Comparison of ENCODE assay signal across 2 cellular contexts in genomic region chr1:16606106-16606505, GRCh38.
TF ChIP-seq lines count a peak whose summit lies in the region.

No MANE protein-coding gene starts in this region.

TF ChIP-seq in IMR-90, 13 proteins besides CTCF, POLR2A, EP300 and RAD21:
- TF ChIP-seq ELK1 (IDR thresholded peaks at IDR 0.05; ENCODE audit: borderline replicate concordance, low read depth, low read length) = no peak
- TF ChIP-seq RFX5 (IDR thresholded peaks at IDR 0.05; ENCODE audit: low read depth, low read length) = 0 out of 2 replicates have a peak, but pooled peaks have one; percentile 20
- TF ChIP-seq BHLHE40 (IDR thresholded peaks at IDR 0.05; ENCODE audit: low read depth, low read length) = no peak
- TF ChIP-seq FOS (IDR thresholded peaks at IDR 0.05; ENCODE audit: low read depth, low read length) = no peak
- TF ChIP-seq NFE2L2 (IDR thresholded peaks at IDR 0.05; ENCODE audit: low read depth, low read length) = no peak

TF ChIP-seq in K562, 482 proteins besides CTCF, POLR2A, EP300 and RAD21 (continued from another document):
- TF ChIP-seq ZBTB2 (IDR thresholded peaks at IDR 0.05) = no peak
- no peak for TF ChIP-seq ZNF76 (CRISPR knock-in tag; IDR thresholded peaks at IDR 0.05; ENCODE audit: borderline replicate concordance)
- TF ChIP-seq WHSC1 (IDR thresholded peaks at IDR 0.05; ENCODE audit: low read length) = peak; percentile 36
- TF ChIP-seq HNRNPL (IDR thresholded peaks at IDR 0.05; ENCODE audit: low read depth, low read length) = no peak
- no peak for TF ChIP-seq ZHX1 (conservative IDR thresholded peaks at IDR 0.05; ENCODE audit: low read length)
- no peak for TF ChIP-seq DACH1 (IDR thresholded peaks at IDR 0.05; ENCODE audit: partially characterized antibody)
- no peak for TF ChIP-seq ZNF354B (CRISPR knock-in tag; IDR thresholded peaks at IDR 0.05)
- TF ChIP-seq SAFB (IDR thresholded peaks at IDR 0.05; ENCODE audit: borderline replicate concordance, low read depth, low read length) = no peak
